26 cellular contexts compared by ENCODE assay signal in genomic region chr3:81003817-81004216, GRCh38.
"Had no signal": no experiment of that assay in that cellular context is flagged by ENCODE, and none has a peak within 500 bp of the region (broad histone marks: within the 10 kb centered on the region; RNA-seq: fewer than 3 reads in every experiment).

No MANE protein-coding gene starts in this region.

- H3K36me3 ChIP-seq: MG63, Peyer's patch, SJCRH30 had no signal

- DNase-seq: IMR-90; Karpas-422; KG1; MG63; NCI-H1092; NCI-H1105 treated with DMSO at 0.1 percent for 48 hours; NCI-H1417 treated with DMSO at 0.1 percent for 48 hours; NCI-H1694; NCI-H187 treated with DMSO at 0.1 percent for 48 hours; NCI-H2029 treated with DMSO at 0.1 percent for 48 hours; NCI-H2107; NCI-H2171 treated with DMSO at 0.1 percent for 48 hours; NCI-H226; NCI-H446; NCI-H510A; NCI-H524 treated with DMSO at 0.1 percent for 48 hours; NCI-H69; NK-92 treated with Interleukin-12 subunit alpha and Interleukin-12 subunit beta, amount 100 ng/mL, for 24 hours; PC-9; Peyer's patch; SHP77 treated with DMSO at 0.1 percent for 48 hours; SJCRH30; T-helper 1 cell; T-helper 17 cell had no signal

- H3K9me3 ChIP-seq: MG63, Peyer's patch, SJCRH30 had no signal

- H3K27me3 ChIP-seq: MG63, Peyer's patch, SJCRH30 had no signal

- ATAC-seq: Right ventricle myocardium inferior, SK-N-SH treated with all-trans-retinoic acid at 6 μM for 48 hours, T-helper 17 cell had no signal

- H3K27ac ChIP-seq: PC-9, Peyer's patch, SJCRH30 had no signal

- H3K4me1 ChIP-seq: Peyer's patch, SJCRH30 had no signal

- H2AFZ ChIP-seq: PC-9 had no signal

- H3K4me2 ChIP-seq: PC-9 had no signal

- H3K4me3 ChIP-seq: MG63, PC-9, Peyer's patch, SJCRH30 had no signal
